Comparison of ENCODE assay signal across 24 cellular contexts in the genomic region with DNA sequence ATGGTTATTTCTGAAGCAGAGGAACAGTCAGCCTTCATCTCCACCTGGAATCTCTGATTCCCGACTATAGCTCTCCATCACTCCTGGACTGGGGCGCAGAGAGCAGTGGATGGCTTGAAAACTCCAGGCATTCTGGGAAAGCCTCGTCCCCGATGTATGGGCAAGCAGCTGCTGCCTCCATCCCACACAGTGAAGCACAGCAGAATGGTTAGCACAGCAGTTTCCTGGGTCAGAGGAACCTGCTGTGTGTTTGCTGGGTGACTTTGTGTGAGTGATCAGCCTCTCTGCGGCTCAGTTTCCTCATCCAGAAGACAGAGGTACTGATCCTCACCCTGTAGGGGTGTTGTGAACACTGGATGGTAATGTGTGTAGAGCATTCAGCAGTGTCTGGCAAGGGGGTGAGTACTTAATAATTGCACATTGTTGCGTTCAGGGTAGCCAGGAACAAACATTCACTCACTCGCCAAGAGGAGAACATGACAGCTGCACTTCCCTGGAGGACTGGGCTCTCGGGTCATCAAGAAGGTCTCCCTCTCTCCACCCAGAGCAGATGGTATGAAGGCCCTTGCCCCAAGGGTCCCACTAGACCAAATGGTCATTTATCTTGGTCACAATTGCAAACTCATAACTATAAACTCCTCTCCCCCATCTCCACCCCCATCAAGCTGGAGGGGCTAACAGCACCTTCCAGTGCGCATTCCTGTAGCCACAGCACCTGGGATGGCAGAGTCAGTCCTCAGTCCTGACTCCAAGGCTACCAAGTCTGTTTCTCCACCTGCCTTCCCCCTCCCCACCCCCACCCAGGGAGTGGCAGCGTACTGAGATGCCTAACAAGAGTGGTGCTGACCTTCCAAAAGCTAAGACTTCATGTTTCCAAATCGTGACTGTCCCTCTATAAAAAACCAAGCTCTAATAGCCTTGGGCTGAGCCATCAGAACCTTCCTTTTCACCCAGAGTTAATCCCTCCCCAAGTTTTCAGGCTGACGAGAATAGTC. TPM values are rescaled to one million over a fixed set of nuclear protein-coding genes. Genes with fewer than 3 reads are reported as not detected.
DNase-seq lines count a peak whose midpoint lies in the region; ATAC-seq, FAIRE-seq and TF ChIP-seq lines count a peak whose summit lies in the region.
"Had no signal": no experiment of that assay in that cellular context is flagged by ENCODE, and none has a peak within 500 bp of the region (broad histone marks: within the 10 kb centered on the region; RNA-seq: fewer than 3 reads in every experiment).

No MANE protein-coding gene starts in this region.

- 68 to 73% methylated on average over 12 of the region's 12 CpGs for WGBS in pancreas, 2 donors

- no peaks in the 10 kb centered on the region for H3K36me3 Mint-ChIP-seq in CD4-positive, alpha-beta T cell (ENCODE audit: low read depth)
- H3K36me3 Mint-ChIP-seq in T-cell = no peaks in the 10 kb centered on the region
- H3K36me3 Mint-ChIP-seq in glutamatergic neuron (ENCODE audit: unreplicated experiment) = no peaks in the 10 kb centered on the region
- H3K36me3 Mint-ChIP-seq: CD14-positive monocyte had no signal

- H3K4me1 Mint-ChIP-seq in CD4-positive, alpha-beta T cell (ENCODE audit: low read depth) = no peaks in the 10 kb centered on the region
- H3K4me1 Mint-ChIP-seq in T-cell (peaks cover 0 to 11% (median 3%) of the 10 kb centered on the region in 3 donors), glutamatergic neuron (ENCODE audit: low read depth, unreplicated experiment) (peaks cover 22% of the 10 kb centered on the region)

- intact Hi-C loops in CD4-positive, alpha-beta T cell (cut with DNase I, micrococcal nuclease) = no loop called here
- intact Hi-C loops in pancreas (cut with DNase I) = no loop called here

- POLR2A ChIA-PET in CD4-positive, alpha-beta T cell (lab: Charles Lee) = no interaction called here
- POLR2A ChIA-PET in T-cell (lab: Charles Lee) = no interaction called here

- TF ChIP-seq CTCF in CD4-positive, alpha-beta T cell (IDR thresholded peaks at IDR 0.05) = no peak
- TF ChIP-seq CTCF in glutamatergic neuron (IDR thresholded peaks at IDR 0.05; ENCODE audit: partially characterized antibody, unreplicated experiment) (no peak), osteoblast (IDR thresholded peaks at IDR 0.05; ENCODE audit: extremely low read depth, low read depth, low read length) (no peak), pancreas (IDR thresholded peaks at IDR 0.05) (no peak)

- H3K27ac ChIP-seq in CD4-positive, alpha-beta T cell (ENCODE audit: low read depth, low read length) = no peak overlapping the region
- H3K27ac ChIP-seq in osteoblast (ENCODE audit: low read depth, low read length) (no peak overlapping the region), pancreas (no peak overlapping the region)

- H3K36me3 ChIP-seq in osteoblast (ENCODE audit: insufficient read depth, low read length) = no peaks in the 10 kb centered on the region
- H3K36me3 ChIP-seq in pancreas = no peaks in the 10 kb centered on the region
- H3K36me3 ChIP-seq: esophagus squamous epithelium, gastrocnemius medialis had no signal

- no peaks in the 10 kb centered on the region for H3K9me3 Mint-ChIP-seq in CD4-positive, alpha-beta T cell
- H3K9me3 Mint-ChIP-seq in T-cell (no peaks in the 10 kb centered on the region), glutamatergic neuron (ENCODE audit: unreplicated experiment) (no peaks in the 10 kb centered on the region)
- H3K9me3 Mint-ChIP-seq: activated naive CD4-positive, alpha-beta T cell treated with anti-CD3 and anti-CD28 coated beads for 36 hours; activated T-cell treated with anti-CD3 and anti-CD28 coated beads, Interleukin-2, amount 50 U/mL, for 24 hours had no signal

- H3K27me3 Mint-ChIP-seq in CD4-positive, alpha-beta T cell = peaks cover 61% of the 10 kb centered on the region
- peaks cover 25 to 58% of the 10 kb centered on the region in 2 donors for H3K27me3 Mint-ChIP-seq in T-cell
- H3K27me3 Mint-ChIP-seq in glutamatergic neuron (ENCODE audit: unreplicated experiment) = peaks cover 4% of the 10 kb centered on the region

- H3K27me3 ChIP-seq in CD4-positive, alpha-beta T cell (ENCODE audit: control insufficient read depth, insufficient read depth, low read length) = peaks cover 55% of the 10 kb centered on the region
- H3K27me3 ChIP-seq in osteoblast (ENCODE audit: insufficient read depth, low read length) (peaks cover 39% of the 10 kb centered on the region), pancreas (peaks cover 0 to 5% (median 0%) of the 10 kb centered on the region in 4 donors)

- H3K4me3 Mint-ChIP-seq in CD4-positive, alpha-beta T cell = peak overlapping the region; percentile 85
- H3K4me3 Mint-ChIP-seq in T-cell = peak overlapping the region in 2 of 3 donors; percentile 72 to 73
- H3K4me3 Mint-ChIP-seq in glutamatergic neuron (ENCODE audit: unreplicated experiment) = peak overlapping the region; percentile 42

- H3K4me1 ChIP-seq in osteoblast (ENCODE audit: insufficient read depth, low read length) (peaks cover 24% of the 10 kb centered on the region), pancreas (peaks cover 0 to 7% (median 6%) of the 10 kb centered on the region in 3 donors)

- no peak overlapping the region for H3K4me2 ChIP-seq in osteoblast (ENCODE audit: insufficient read depth, low read length)

- H3K4me3 ChIP-seq in osteoblast (ENCODE audit: insufficient read depth, low read length) (no peak overlapping the region), pancreas (no peak overlapping the region)

- FAIRE-seq in pancreas (lab: Jason Lieb, UNC) = no peak
- FAIRE-seq: astrocyte, TTC549 had no signal

- no peak for DNase-seq in CD4-positive, alpha-beta T cell
- DNase-seq in T-cell (no peak), glutamatergic neuron (no peak), osteoblast (ENCODE audit: insufficient read length, low spot score, missing footprints) (peak; percentile 86), SK-N-DZ (ENCODE audit: low spot score) (no peak), pancreas (no peak)
- DNase-seq: activated CD4-positive, alpha-beta T cell treated with anti-CD3 and anti-CD28 coated beads for 1 hour; activated naive CD4-positive, alpha-beta T cell treated with anti-CD3 and anti-CD28 coated beads for 36 hours; activated T-cell treated with anti-CD3 and anti-CD28 coated beads, Interleukin-2, amount 50 U/mL, for 24 hours; DMS153; effector memory CD4-positive, alpha-beta T cell; esophagus squamous epithelium; GF-D8; kidney glomerular epithelial cell; NCI-H1048; NCI-H187; NCI-H2227 treated with DMSO at 0.1 percent for 48 hours; NCI-H748 treated with DMSO at 0.1 percent for 48 hours had no signal

- CTCF ChIA-PET in CD4-positive, alpha-beta T cell (lab: Charles Lee) = no interaction called here
- CTCF ChIA-PET in T-cell (lab: Charles Lee) = interaction anchor here (0.7 kb wide), 3 partner anchors 11 to 439 kb away, joined by 3 to 7 read pairs (median 6); no protein-coding TSS in a partner anchor

- H3K79me2 ChIP-seq in osteoblast (ENCODE audit: insufficient read depth, low read length) = no peaks in the 10 kb centered on the region

- no peak overlapping the region for H2AFZ ChIP-seq in osteoblast (ENCODE audit: low read length)

- H4K20me1 ChIP-seq in osteoblast (ENCODE audit: insufficient read depth, low read length) = peaks cover 2% of the 10 kb centered on the region

- no peaks in the 10 kb centered on the region for H3K9me3 ChIP-seq in CD4-positive, alpha-beta T cell (ENCODE audit: control insufficient read depth, low read length)
- H3K9me3 ChIP-seq in osteoblast (ENCODE audit: low read depth, low read length) (no peaks in the 10 kb centered on the region), pancreas (no peaks in the 10 kb centered on the region)
- H3K9me3 ChIP-seq: esophagus squamous epithelium, gastrocnemius medialis had no signal

- ATAC-seq in CD4-positive, alpha-beta T cell (ENCODE audit: poor library complexity) = no peak
- ATAC-seq in T-cell (replicated peaks in 1 of 4) (no peak), pancreas (no peak), HG03097 (IDR thresholded peaks at IDR 0.05; ENCODE audit: low FRiP score, unreplicated experiment) (no peak), GM18909 (IDR thresholded peaks at IDR 0.05; ENCODE audit: poor library complexity, unreplicated experiment) (no peak)

- no peak overlapping the region for H3K27ac Mint-ChIP-seq in CD4-positive, alpha-beta T cell
- no peak overlapping the region for H3K27ac Mint-ChIP-seq in T-cell
- H3K27ac Mint-ChIP-seq in glutamatergic neuron (ENCODE audit: unreplicated experiment) = peak overlapping the region; percentile 33
- H3K27ac Mint-ChIP-seq: activated naive CD4-positive, alpha-beta T cell treated with anti-CD3 and anti-CD28 coated beads for 36 hours; activated T-cell treated with anti-CD3 and anti-CD28 coated beads, Interleukin-2, amount 50 U/mL, for 24 hours had no signal

RNA-seq across cellular contexts. Expression of a gene that starts 1.5 kb away (rescaled TPM):
- not detected for total RNA-seq in CD4-positive, alpha-beta T cell
- under 1 TPM in 1 of 5 donors, not detected in 4; 0.26 TPM for total RNA-seq in T-cell
- total RNA-seq in glutamatergic neuron (ENCODE audit: unreplicated experiment) = 59.2 TPM
- 1.1 and 1.5 TPM in 2 replicates for total RNA-seq in osteoblast
- 0.08 TPM in 1 of 2 replicates, not detected in the other for polyA plus RNA-seq in SK-N-DZ (2014; cell fraction: cytosol; rRNA removed)
- polyA plus RNA-seq in SK-N-DZ (2014; cell fraction: nucleus; rRNA removed) = 0.25 and 0.75 TPM in 2 replicates
- total RNA-seq in pancreas = 1 to 10 TPM in 2 of 6 donors, under 1 TPM in 4; 0.23 to 4.8 (median 0.50) TPM
- polyA plus RNA-seq in pancreas = 1 to 10 TPM in 1 of 2 donors, under 1 TPM in 1; 0.76 to 1.4 TPM
- total RNA-seq: activated naive CD4-positive, alpha-beta T cell treated with anti-CD3 and anti-CD28 coated beads for 36 hours had no signal
- polyA plus RNA-seq: CD14-positive monocyte had no signal

Comparison
In these comparisons a context has a peak if more than half of its experiments do, and no peak if none do; other contexts are left out.
1. RNA of a gene that starts 1.5 kb away (total RNA-seq): 59.2 TPM in glutamatergic neuron (single experiment); 1.1 to 1.5 TPM in osteoblast, 0.23 to 4.8 TPM in pancreas, 0.26 TPM in T-cell and not detected in CD4-positive, alpha-beta T cell; every median in the first group is over 10 times any median in the second.
2. Peak in every context shown above with its lines, with median percentiles within 50 percentile points of each other: H3K4me3 Mint-ChIP-seq.